Comparison of ENCODE assay signal across 10 cellular contexts in genomic region chr7:87476179-87476557, GRCh38. TPM values are rescaled to one million over a fixed set of nuclear protein-coding genes. Genes with fewer than 3 reads are reported as not detected.
DNase-seq lines count a peak whose midpoint lies in the region; ATAC-seq and TF ChIP-seq lines count a peak whose summit lies in the region.
"Had no signal": no experiment of that assay in that cellular context is flagged by ENCODE, and none has a peak within 500 bp of the region (broad histone marks: within the 10 kb centered on the region; RNA-seq: fewer than 3 reads in every experiment).

No MANE protein-coding gene starts in this region.

- peaks cover 4% of the 10 kb centered on the region for H3K4me1 ChIP-seq in CD4-positive, alpha-beta memory T cell (ENCODE audit: insufficient read depth, low read length)
- peaks cover 18% of the 10 kb centered on the region for H3K4me1 ChIP-seq in OCI-LY7 (ENCODE audit: insufficient read depth, low read length, poor library complexity, severe bottlenecking)

- no peak for DNase-seq in CD4-positive, alpha-beta memory T cell
- no peak for DNase-seq in OCI-LY7 (ENCODE audit: low spot score)
- no peak for DNase-seq in glutamatergic neuron
- no peak for DNase-seq in progenitor cell of endocrine pancreas (ENCODE audit: low spot score, unreplicated experiment)
- DNase-seq in HCEC 1CT: no peak
- no peak for DNase-seq in amygdala (lab: John Stamatoyannopoulos, UW)
- DNase-seq in stimulated activated CD4-positive, alpha-beta T cell treated with anti-CD3 and anti-CD28 coated beads, Interleukin-1b, Interleukin-23, amount 100 ng/mL, for 48 hours: no peak
- DNase-seq: activated CD8-positive, alpha-beta memory T cell treated with anti-CD3 and anti-CD28 coated beads, Interleukin-2, amount 10 ng/mL, durations not matched to agents 7 days and 5 days; caudate nucleus had no signal

- H2AFZ ChIP-seq in OCI-LY7 (ENCODE audit: low read length): no peak overlapping the region

- no peak overlapping the region for H3K27ac ChIP-seq in CD4-positive, alpha-beta memory T cell (ENCODE audit: low read depth, low read length)
- H3K27ac ChIP-seq in OCI-LY7 (ENCODE audit: low read depth, low read length, poor library complexity, severe bottlenecking): no peak overlapping the region

- no peaks in the 10 kb centered on the region for H3K36me3 Mint-ChIP-seq in CD4-positive, alpha-beta memory T cell
- H3K36me3 Mint-ChIP-seq in glutamatergic neuron (ENCODE audit: unreplicated experiment) (no peaks in the 10 kb centered on the region), progenitor cell of endocrine pancreas (ENCODE audit: insufficient read depth) (no peaks in the 10 kb centered on the region)
- H3K36me3 Mint-ChIP-seq: activated CD8-positive, alpha-beta memory T cell treated with anti-CD3 and anti-CD28 coated beads, Interleukin-2, amount 10 ng/mL, durations not matched to agents 7 days and 5 days had no signal

- H3K4me1 Mint-ChIP-seq in CD4-positive, alpha-beta memory T cell: peaks cover 5 to 21% (median 12%) of the 10 kb centered on the region in 4 donors
- peaks cover 6% of the 10 kb centered on the region for H3K4me1 Mint-ChIP-seq in glutamatergic neuron (ENCODE audit: low read depth, unreplicated experiment)
- no peaks in the 10 kb centered on the region for H3K4me1 Mint-ChIP-seq in progenitor cell of endocrine pancreas (ENCODE audit: low read depth)

- H3K9me3 ChIP-seq in CD4-positive, alpha-beta memory T cell (ENCODE audit: control insufficient read depth in 1 of 2, low read length in 2 of 2): no peaks in the 10 kb centered on the region
- H3K9me3 ChIP-seq in OCI-LY7 (ENCODE audit: low read length): no peaks in the 10 kb centered on the region

- no peak overlapping the region for H3K27ac Mint-ChIP-seq in CD4-positive, alpha-beta memory T cell
- H3K27ac Mint-ChIP-seq in glutamatergic neuron (ENCODE audit: unreplicated experiment): no peak overlapping the region
- no peak overlapping the region for H3K27ac Mint-ChIP-seq in progenitor cell of endocrine pancreas
- H3K27ac Mint-ChIP-seq: activated CD8-positive, alpha-beta memory T cell treated with anti-CD3 and anti-CD28 coated beads, Interleukin-2, amount 10 ng/mL, durations not matched to agents 7 days and 5 days had no signal

- peaks cover 16% of the 10 kb centered on the region for H3K27me3 ChIP-seq in CD4-positive, alpha-beta memory T cell (ENCODE audit: insufficient read depth, low read length)

- no peaks in the 10 kb centered on the region for H3K79me2 ChIP-seq in OCI-LY7 (ENCODE audit: insufficient read depth, low read depth, low read length)

- H3K4me3 Mint-ChIP-seq in CD4-positive, alpha-beta memory T cell: peak overlapping the region in 7 of 8 donors; percentile 15 to 60 (median 33)
- peak overlapping the region; percentile 57 for H3K4me3 Mint-ChIP-seq in glutamatergic neuron (ENCODE audit: unreplicated experiment)
- H3K4me3 Mint-ChIP-seq in progenitor cell of endocrine pancreas (ENCODE audit: low read depth): peak overlapping the region; percentile 32
- H3K4me3 Mint-ChIP-seq: activated CD8-positive, alpha-beta memory T cell treated with anti-CD3 and anti-CD28 coated beads, Interleukin-2, amount 10 ng/mL, durations not matched to agents 7 days and 5 days had no signal

- H3K9me2 ChIP-seq in OCI-LY7 (ENCODE audit: insufficient read depth, low read length): no peaks in the 10 kb centered on the region

- H3K4me3 ChIP-seq in CD4-positive, alpha-beta memory T cell (ENCODE audit: low read length in 2 of 2): no peak overlapping the region
- no peak overlapping the region for H3K4me3 ChIP-seq in OCI-LY7 (ENCODE audit: low read depth, low read length, poor library complexity, severe bottlenecking)

- H3K27me3 Mint-ChIP-seq in CD4-positive, alpha-beta memory T cell: peaks cover 25 to 32% of the 10 kb centered on the region in 2 donors
- H3K27me3 Mint-ChIP-seq in glutamatergic neuron (ENCODE audit: unreplicated experiment): peaks cover 3% of the 10 kb centered on the region
- H3K27me3 Mint-ChIP-seq in progenitor cell of endocrine pancreas: peaks cover 42% of the 10 kb centered on the region

- no peaks in the 10 kb centered on the region for H4K20me1 ChIP-seq in OCI-LY7 (ENCODE audit: insufficient read depth, low read length)

- CTCF ChIA-PET in CD4-positive, alpha-beta memory T cell (lab: Charles Lee; ENCODE audit: partially characterized antibody): no interaction called here
- CTCF ChIA-PET in OCI-LY7 (lab: Charles Lee; ENCODE audit: unreplicated experiment): no interaction called here

- TF ChIP-seq CTCF in OCI-LY7 (conservative IDR thresholded peaks at IDR 0.05; ENCODE audit: low read length): no peak
- no peak for TF ChIP-seq CTCF in glutamatergic neuron (IDR thresholded peaks at IDR 0.05; ENCODE audit: partially characterized antibody, unreplicated experiment)
- no peak for TF ChIP-seq CTCF in progenitor cell of endocrine pancreas (IDR thresholded peaks at IDR 0.05; ENCODE audit: unreplicated experiment)

- H3K4me2 ChIP-seq in OCI-LY7 (ENCODE audit: low read length): peak overlapping the region; percentile 94

- POLR2A ChIA-PET in CD4-positive, alpha-beta memory T cell (lab: Charles Lee; ENCODE audit: partially characterized antibody): no interaction called here
- POLR2A ChIA-PET in OCI-LY7 (lab: Charles Lee): no interaction called here

- no peaks in the 10 kb centered on the region for H3K36me3 ChIP-seq in CD4-positive, alpha-beta memory T cell (ENCODE audit: insufficient read depth, low read length)
- H3K36me3 ChIP-seq in OCI-LY7 (ENCODE audit: insufficient read depth, low read length): no peaks in the 10 kb centered on the region

- BruUV-seq in OCI-LY7 (replicated peaks; lab: Mats Ljungman, UMichigan): no TSS peak

- no peaks in the 10 kb centered on the region for H3K9me3 Mint-ChIP-seq in CD4-positive, alpha-beta memory T cell
- H3K9me3 Mint-ChIP-seq in glutamatergic neuron (ENCODE audit: unreplicated experiment): no peaks in the 10 kb centered on the region
- no peaks in the 10 kb centered on the region for H3K9me3 Mint-ChIP-seq in progenitor cell of endocrine pancreas (ENCODE audit: low read depth)

- intact Hi-C loops in CD4-positive, alpha-beta memory T cell (cut with micrococcal nuclease): no loop called here
- intact Hi-C loops in OCI-LY7 (cut with micrococcal nuclease; ENCODE audit: unreplicated experiment): loop anchor here (10.0 kb wide), 1 partner anchor 739 kb away; no protein-coding TSS in a partner anchor

- no peak for ATAC-seq in HG02623 (IDR thresholded peaks at IDR 0.05; ENCODE audit: unreplicated experiment)

RNA-seq across cellular contexts. Expression of gene ABCB4, which starts 0.7 kb away (rescaled TPM):
- total RNA-seq in CD4-positive, alpha-beta memory T cell: not detected
- under 1 TPM in 1 of 2 donors, not detected in 1; 0.11 TPM for polyA plus RNA-seq in CD4-positive, alpha-beta memory T cell
- total RNA-seq in OCI-LY7 (2014; rRNA removed; shearing (Covaris generic)): not detected in 2 replicates
- total RNA-seq in OCI-LY7 (2022): 1.2 TPM in 2 replicates
- 2.5 TPM for total RNA-seq in glutamatergic neuron (ENCODE audit: unreplicated experiment)
- 0.60 and 0.65 TPM in 2 replicates for total RNA-seq in progenitor cell of endocrine pancreas
